ENCODE assay signal across 14 cellular contexts in genomic region chr9:6096821-6097220, GRCh38.
DNase-seq lines count a peak whose midpoint lies in the region; ATAC-seq and TF ChIP-seq lines count a peak whose summit lies in the region.
"Had no signal": no experiment of that assay in that cellular context is flagged by ENCODE, and none has a peak within 500 bp of the region (broad histone marks: within the 10 kb centered on the region; RNA-seq: fewer than 3 reads in every experiment).

No MANE protein-coding gene starts in this region.

- no peak overlapping the region for H3K4me3 Mint-ChIP-seq in osteocyte (ENCODE audit: unreplicated experiment)
- H3K4me3 Mint-ChIP-seq: neural progenitor cell had no signal

- H3K4me1 Mint-ChIP-seq in osteocyte (ENCODE audit: unreplicated experiment), result no peaks in the 10 kb centered on the region
- H3K4me1 Mint-ChIP-seq: neural progenitor cell had no signal

- ATAC-seq in HG02759 (IDR thresholded peaks at IDR 0.05; ENCODE audit: unreplicated experiment), result peak; percentile 61
- ATAC-seq: lower lobe of right lung had no signal

- H3K36me3 Mint-ChIP-seq in osteocyte (ENCODE audit: unreplicated experiment), result no peaks in the 10 kb centered on the region
- H3K36me3 Mint-ChIP-seq: neural progenitor cell had no signal

- TF ChIP-seq CTCF in mammary epithelial cell (conservative IDR thresholded peaks at IDR 0.05 in 1 of 2, IDR thresholded peaks at IDR 0.05 in 1 of 2; ENCODE audit: extremely low read depth in 1 of 2, insufficient read depth in 1 of 2, low read depth in 1 of 2, low read length in 2 of 2) (no peak), osteocyte (IDR thresholded peaks at IDR 0.05) (no peak)

- CTCF ChIA-PET in mammary epithelial cell (lab: Charles Lee; ENCODE audit: low non-redundant PET), result no interaction called here

- peaks cover 3% of the 10 kb centered on the region for H3K9me3 ChIP-seq in mammary epithelial cell (replicated peaks; ENCODE audit: insufficient read depth, low read length)
- H3K9me3 ChIP-seq: Caco-2, lower lobe of right lung had no signal

- dilution Hi-C loops in mammary epithelial cell (cut with HindIII; ENCODE audit: low sequenced_read_pairs), result no loop called here

- H3K79me2 ChIP-seq in mammary epithelial cell (ENCODE audit: insufficient read depth, low read length), result no peaks in the 10 kb centered on the region

- H2AFZ ChIP-seq in mammary epithelial cell (ENCODE audit: low read depth, low read length), result peak overlapping the region; percentile 26
- H2AFZ ChIP-seq: neural progenitor cell had no signal

- H4K20me1 ChIP-seq in mammary epithelial cell (ENCODE audit: insufficient read depth, low read length), result no peaks in the 10 kb centered on the region

- H3K4me1 ChIP-seq in mammary epithelial cell (ENCODE audit: insufficient read depth, low read length), result peaks cover 43% of the 10 kb centered on the region
- H3K4me1 ChIP-seq: Caco-2, lower lobe of right lung had no signal

- H3K9me3 Mint-ChIP-seq in osteocyte (ENCODE audit: unreplicated experiment), result no peaks in the 10 kb centered on the region
- H3K9me3 Mint-ChIP-seq: neural progenitor cell had no signal

- no peak overlapping the region for H3K4me2 ChIP-seq in mammary epithelial cell (ENCODE audit: insufficient read depth, low read depth, low read length)
- H3K4me2 ChIP-seq: neural progenitor cell had no signal

- in situ Hi-C loops in mammary epithelial cell (cut with MboI; ENCODE audit: low sequenced_read_pairs in 2 of 2), result no loop called here

- no peaks in the 10 kb centered on the region for H3K36me3 ChIP-seq in mammary epithelial cell (ENCODE audit: insufficient read depth, low read length)
- H3K36me3 ChIP-seq: lower lobe of right lung, neural progenitor cell had no signal

- no peaks in the 10 kb centered on the region for H3K27me3 ChIP-seq in mammary epithelial cell (ENCODE audit: insufficient read depth, low read length)
- H3K27me3 ChIP-seq: neural progenitor cell had no signal

- H3K9ac ChIP-seq in mammary epithelial cell (ENCODE audit: insufficient read depth, low read length), result no peak overlapping the region
- H3K9ac ChIP-seq: neural progenitor cell had no signal

- 9% methylated on average over 3 of the region's 3 CpGs for WGBS in mammary epithelial cell (ENCODE audit: low coverage, missing lambda C conversion rate)

- intact Hi-C loops in mammary epithelial cell (cut with micrococcal nuclease), result no loop called here

- BruUV-seq in mammary epithelial cell (replicated peaks; lab: Mats Ljungman, UMichigan), result no TSS peak

- DNase-seq in EH (ENCODE audit: low read depth), result peak; percentile 53
- peak; percentile 98 for DNase-seq in mammary epithelial cell
- peak; percentile 99 for DNase-seq in kidney tubule cell (ENCODE audit: low spot score)
- DNase-seq in osteocyte (ENCODE audit: extremely low spot score, unreplicated experiment), result no peak
- no peak for DNase-seq in activated CD4-positive, alpha-beta T cell treated with anti-CD3 and anti-CD28 coated beads, Interleukin-2, amount 50 U/mL, for 1 hour
- no peak for DNase-seq in NCI-H524 treated with DMSO at 0.1 percent for 48 hours (lab: John Stamatoyannopoulos, UW)
- DNase-seq: activated CD4-positive, CD25-positive, alpha-beta regulatory T cell treated with anti-CD3 and anti-CD28 coated beads, Interleukin-2, amount 50 U/mL, for 72 hours; Caco-2; effector CD4-positive, alpha-beta T cell; lower lobe of right lung; NCI-H1048; NCI-H345 had no signal

- no peak overlapping the region for H3K27ac Mint-ChIP-seq in osteocyte (ENCODE audit: unreplicated experiment)
- H3K27ac Mint-ChIP-seq: neural progenitor cell had no signal

- H3K27me3 Mint-ChIP-seq in osteocyte (ENCODE audit: unreplicated experiment), result peaks cover 20% of the 10 kb centered on the region

- no peak overlapping the region for H3K4me3 ChIP-seq in mammary epithelial cell (replicated peaks in 1 of 3; ENCODE audit: insufficient read depth in 1 of 3, low read depth in 2 of 3, low read length in 3 of 3)
- H3K4me3 ChIP-seq: lower lobe of right lung, neural progenitor cell had no signal

- H3K27ac ChIP-seq in mammary epithelial cell (ENCODE audit: insufficient read depth, low read depth, low read length), result peak overlapping the region; percentile 68
- H3K27ac ChIP-seq: lower lobe of right lung, neural progenitor cell had no signal

Comparison
In these comparisons a context has a peak if more than half of its experiments do, and no peak if none do; other contexts are left out.
1. DNase-seq: peak in EH (single experiment), mammary epithelial cell (single experiment) and kidney tubule cell (single experiment); none in osteocyte (single experiment), activated CD4-positive, alpha-beta T cell treated with anti-CD3 and anti-CD28 coated beads, Interleukin-2, amount 50 U/mL, for 1 hour (single experiment) and NCI-H524 treated with DMSO at 0.1 percent for 48 hours (single experiment).